ENCODE assay signal across 13 cellular contexts in genomic region chr12:92186038-92186470, GRCh38. TPM values are rescaled to one million over a fixed set of nuclear protein-coding genes. Genes with fewer than 3 reads are reported as not detected.
DNase-seq lines count a peak whose midpoint lies in the region; ATAC-seq lines count a peak whose summit lies in the region.
"Had no signal": no experiment of that assay in that cellular context is flagged by ENCODE, and none has a peak within 500 bp of the region (broad histone marks: within the 10 kb centered on the region; RNA-seq: fewer than 3 reads in every experiment).

No MANE protein-coding gene starts in this region.

- H3K9me3 Mint-ChIP-seq in IgD-negative memory B cell, result peaks cover 0 to 4% (median 0%) of the 10 kb centered on the region in 3 donors
- peaks cover 5% of the 10 kb centered on the region for H3K9me3 Mint-ChIP-seq in activated naive CD8-positive, alpha-beta T cell treated with anti-CD3 and anti-CD28 coated beads, Interleukin-2, amount 50 U/mL, for 24 hours

- H3K4me1 ChIP-seq in BLaER1, result peaks cover 27% of the 10 kb centered on the region
- H3K4me1 ChIP-seq: gastroesophageal sphincter had no signal

- H3K4me1 Mint-ChIP-seq in IgD-negative memory B cell, result peaks cover 21 to 45% (median 36%) of the 10 kb centered on the region in 3 donors
- H3K4me1 Mint-ChIP-seq in activated naive CD8-positive, alpha-beta T cell treated with anti-CD3 and anti-CD28 coated beads, Interleukin-2, amount 50 U/mL, for 24 hours, result peaks cover 54% of the 10 kb centered on the region

- no peaks in the 10 kb centered on the region for H3K36me3 ChIP-seq in BLaER1
- H3K36me3 ChIP-seq: gastroesophageal sphincter had no signal

- no peaks in the 10 kb centered on the region for H3K27me3 ChIP-seq in BLaER1
- H3K27me3 ChIP-seq: gastroesophageal sphincter had no signal

- peak overlapping the region; percentile 23 for H3K4me2 ChIP-seq in BLaER1

- H3K27ac Mint-ChIP-seq in IgD-negative memory B cell, result peak overlapping the region; percentile 71 to 94 (median 80)
- peak overlapping the region; percentile 95 for H3K27ac Mint-ChIP-seq in activated naive CD8-positive, alpha-beta T cell treated with anti-CD3 and anti-CD28 coated beads, Interleukin-2, amount 50 U/mL, for 24 hours

- peak; percentile 33 for ATAC-seq in activated naive CD8-positive, alpha-beta T cell treated with anti-CD3 and anti-CD28 coated beads, Interleukin-2, amount 50 U/mL, for 24 hours
- no peak for ATAC-seq in GM19463 (IDR thresholded peaks at IDR 0.05; ENCODE audit: unreplicated experiment)
- ATAC-seq: gastroesophageal sphincter had no signal

- peak overlapping the region; percentile 47 to 89 (median 71) for H3K4me3 Mint-ChIP-seq in IgD-negative memory B cell
- peak overlapping the region; percentile 69 for H3K4me3 Mint-ChIP-seq in activated naive CD8-positive, alpha-beta T cell treated with anti-CD3 and anti-CD28 coated beads, Interleukin-2, amount 50 U/mL, for 24 hours

- peaks cover 24% of the 10 kb centered on the region for H3K9me3 ChIP-seq in BLaER1

- peak; percentile 11 for DNase-seq in GM19238 (ENCODE audit: insufficient read length, low spot score)
- DNase-seq in activated naive CD8-positive, alpha-beta T cell treated with anti-CD3 and anti-CD28 coated beads, Interleukin-2, amount 50 U/mL, for 24 hours, result no peak
- no peak for DNase-seq in A172 (ENCODE audit: low spot score)
- no peak for DNase-seq in CD1c-positive myeloid dendritic cell (ENCODE audit: extremely low spot score)
- DNase-seq in iPS-NIHi11 (ENCODE audit: low spot score), result no peak
- DNase-seq: effector CD8-positive, alpha-beta T cell; EL; NCI-H1048; NCI-H446 treated with DMSO at 0.1 percent for 48 hours had no signal

- H3K36me3 Mint-ChIP-seq in IgD-negative memory B cell, result peaks cover 6% of the 10 kb centered on the region
- H3K36me3 Mint-ChIP-seq in activated naive CD8-positive, alpha-beta T cell treated with anti-CD3 and anti-CD28 coated beads, Interleukin-2, amount 50 U/mL, for 24 hours (ENCODE audit: low read depth), result no peaks in the 10 kb centered on the region

- H3K27ac ChIP-seq in BLaER1, result no peak overlapping the region
- H3K27ac ChIP-seq: gastroesophageal sphincter had no signal

- H3K4me3 ChIP-seq in BLaER1, result no peak overlapping the region
- H3K4me3 ChIP-seq: gastroesophageal sphincter had no signal

- no peak overlapping the region for H3K9ac ChIP-seq in BLaER1

- H3K27me3 Mint-ChIP-seq in IgD-negative memory B cell, result no peaks in the 10 kb centered on the region
- no peaks in the 10 kb centered on the region for H3K27me3 Mint-ChIP-seq in activated naive CD8-positive, alpha-beta T cell treated with anti-CD3 and anti-CD28 coated beads, Interleukin-2, amount 50 U/mL, for 24 hours

- no peaks in the 10 kb centered on the region for H4K20me1 ChIP-seq in BLaER1

RNA-seq across cellular contexts. Expression of gene BTG1, which starts 40.4 kb away (rescaled TPM):
- 669 TPM for polyA plus RNA-seq in IgD-negative memory B cell
- 4.0 and 4.7 TPM in 2 replicates for total RNA-seq in A172 (2014; rRNA removed; shearing (Covaris generic))
